In genomic region chr20:43508604-43509040, GRCh38 we compare ENCODE assay signal across 1 cellular context.
TF ChIP-seq lines count a peak whose summit lies in the region.

No MANE protein-coding gene starts in this region.

TF ChIP-seq in HepG2, 621 proteins besides CTCF, POLR2A, EP300 and RAD21:
- TF ChIP-seq STAT6 (CRISPR knock-in tag; IDR thresholded peaks at IDR 0.05; ENCODE audit: borderline replicate concordance) (no peak), DPF2 (CRISPR knock-in tag; IDR thresholded peaks at IDR 0.05; ENCODE audit: borderline replicate concordance, low read depth) (no peak), KAT8 (CRISPR knock-in tag; IDR thresholded peaks at IDR 0.05) (no peak), ZNF576 (CRISPR knock-in tag; IDR thresholded peaks at IDR 0.05) (no peak), KDM6A (CRISPR knock-in tag; IDR thresholded peaks at IDR 0.05; ENCODE audit: low read depth) (no peak), SCMH1 (CRISPR knock-in tag; IDR thresholded peaks at IDR 0.05; ENCODE audit: borderline replicate concordance) (no peak), JDP2 (CRISPR knock-in tag; IDR thresholded peaks at IDR 0.05; ENCODE audit: borderline replicate concordance) (no peak), ZNF616 (CRISPR knock-in tag; IDR thresholded peaks at IDR 0.05; ENCODE audit: low read depth) (no peak), ZBTB42 (CRISPR knock-in tag; IDR thresholded peaks at IDR 0.05) (no peak), ZNF280D (CRISPR knock-in tag; IDR thresholded peaks at IDR 0.05) (0 out of 2 replicates have a peak, but pooled peaks have one; percentile 50), ZNF557 (CRISPR knock-in tag; IDR thresholded peaks at IDR 0.05) (no peak), DBP (CRISPR knock-in tag; IDR thresholded peaks at IDR 0.05; ENCODE audit: not compliant biosample characterization) (no peak), ZBTB40 (IDR thresholded peaks at IDR 0.05) (no peak), ZBTB40 (CRISPR knock-in tag; IDR thresholded peaks at IDR 0.05) (no peak), ZMYM3 (CRISPR knock-in tag; IDR thresholded peaks at IDR 0.05) (peak; percentile 80), ZNF788 (CRISPR knock-in tag; IDR thresholded peaks at IDR 0.05; ENCODE audit: borderline replicate concordance) (0 out of 2 replicates have a peak, but pooled peaks have one; percentile 23), RFX3 (CRISPR knock-in tag; IDR thresholded peaks at IDR 0.05) (no peak), ZNF550 (CRISPR knock-in tag; IDR thresholded peaks at IDR 0.05; ENCODE audit: borderline replicate concordance) (no peak), ZNF383 (CRISPR knock-in tag; IDR thresholded peaks at IDR 0.05; ENCODE audit: borderline replicate concordance) (no peak), ZBTB33 (CRISPR knock-in tag; IDR thresholded peaks at IDR 0.05) (0 out of 2 replicates have a peak, but pooled peaks have one; percentile 16), CENPT (CRISPR knock-in tag; IDR thresholded peaks at IDR 0.05; ENCODE audit: low read depth) (no peak), ZSCAN21 (CRISPR knock-in tag; IDR thresholded peaks at IDR 0.05; ENCODE audit: borderline replicate concordance) (no peak), SNAPC4 (CRISPR knock-in tag; IDR thresholded peaks at IDR 0.05) (no peak), ZNF264 (CRISPR knock-in tag; IDR thresholded peaks at IDR 0.05) (no peak), YY1 (IDR thresholded peaks at IDR 0.05; ENCODE audit: insufficient read depth, insufficient replicate concordance, low read depth, low read length) (no peak), SRSF9 (IDR thresholded peaks at IDR 0.05; ENCODE audit: borderline replicate concordance, insufficient read depth, low read depth, low read length, poor library complexity, severe bottlenecking) (no peak)
TF ChIP-seq in HepG2: peak in this region for 4.
